Comparison of ENCODE assay signal across 17 cellular contexts in genomic region chr11:77412814-77413213, GRCh38.
DNase-seq lines count a peak whose midpoint lies in the region; ATAC-seq and TF ChIP-seq lines count a peak whose summit lies in the region.
"Had no signal": no experiment of that assay in that cellular context is flagged by ENCODE, and none has a peak within 500 bp of the region (broad histone marks: within the 10 kb centered on the region; RNA-seq: fewer than 3 reads in every experiment).

No MANE protein-coding gene starts in this region.

- no peaks in the 10 kb centered on the region for H3K9me3 ChIP-seq in esophagus muscularis mucosa
- no peaks in the 10 kb centered on the region for H3K9me3 ChIP-seq in psoas muscle
- no peaks in the 10 kb centered on the region for H3K9me3 ChIP-seq in GM23248 (ENCODE audit: low read depth)
- H3K9me3 ChIP-seq: suprapubic skin had no signal

- H3K4me1 Mint-ChIP-seq in activated T-cell treated with anti-CD3 and anti-CD28 coated beads, Interleukin-2, amount 50 U/mL, for 72 hours (ENCODE audit: low read depth): peaks cover 44% of the 10 kb centered on the region
- peaks cover 37 to 51% (median 38%) of the 10 kb centered on the region in 3 donors for H3K4me1 Mint-ChIP-seq in T-cell
- H3K4me1 Mint-ChIP-seq in stimulated activated effector memory CD8-positive, alpha-beta T cell treated with anti-CD3 and anti-CD28 coated beads, Interleukin-12 subunit alpha, Interleukin-12 subunit beta, amount 100 ng/mL, for 72 hours: peaks cover 34% of the 10 kb centered on the region

- H2AFZ ChIP-seq in GM23248: no peak overlapping the region

- H4K20me1 ChIP-seq in GM23248 (ENCODE audit: insufficient read depth): no peaks in the 10 kb centered on the region

- no peak for DNase-seq in activated T-cell treated with anti-CD3 and anti-CD28 coated beads, Interleukin-2, amount 50 U/mL, for 72 hours
- DNase-seq in activated T-cell treated with anti-CD3 and anti-CD28 coated beads for 4 hours (no peak), T-cell (no peak), esophagus muscularis mucosa (ENCODE audit: extremely low spot score) (no peak), psoas muscle (no peak), GM23248 (no peak)
- no peak for DNase-seq in stimulated activated effector memory CD8-positive, alpha-beta T cell treated with anti-CD3 and anti-CD28 coated beads, Interleukin-12 subunit alpha, Interleukin-12 subunit beta, amount 100 ng/mL, for 72 hours (ENCODE audit: low spot score in 2 of 2)
- DNase-seq: activated CD4-positive, alpha-beta T cell treated with anti-CD3 and anti-CD28 coated beads, Interleukin-2, amount 50 U/mL, for 1 hour; activated naive CD4-positive, alpha-beta T cell; islet precursor cell; Karpas-422; mesenchymal stem cell; NCI-H1694; NCI-H510A had no signal

- H3K36me3 Mint-ChIP-seq in activated T-cell treated with anti-CD3 and anti-CD28 coated beads, Interleukin-2, amount 50 U/mL, for 72 hours (ENCODE audit: insufficient read depth in 2 of 2): peaks cover 0 to 4% of the 10 kb centered on the region in 2 donors
- H3K36me3 Mint-ChIP-seq in T-cell: no peaks in the 10 kb centered on the region
- H3K36me3 Mint-ChIP-seq in stimulated activated effector memory CD8-positive, alpha-beta T cell treated with anti-CD3 and anti-CD28 coated beads, Interleukin-12 subunit alpha, Interleukin-12 subunit beta, amount 100 ng/mL, for 72 hours: no peaks in the 10 kb centered on the region

- intact Hi-C loops in esophagus muscularis mucosa (cut with DNase I) (loop anchor here (5.0 to 10.0 kb wide), 2 partner anchors 58 to 59 kb away; partner anchors contain the start of gene PAK1), psoas muscle (cut with DNase I) (no loop called here)

- H3K9ac ChIP-seq in GM23248: no peak overlapping the region
- H3K9ac ChIP-seq: parathyroid adenoma had no signal

- no peaks in the 10 kb centered on the region for H3K9me3 Mint-ChIP-seq in activated T-cell treated with anti-CD3 and anti-CD28 coated beads, Interleukin-2, amount 50 U/mL, for 72 hours
- H3K9me3 Mint-ChIP-seq in T-cell: no peaks in the 10 kb centered on the region
- H3K9me3 Mint-ChIP-seq in stimulated activated effector memory CD8-positive, alpha-beta T cell treated with anti-CD3 and anti-CD28 coated beads, Interleukin-12 subunit alpha, Interleukin-12 subunit beta, amount 100 ng/mL, for 72 hours: no peaks in the 10 kb centered on the region

- peaks cover 30% of the 10 kb centered on the region for H3K79me2 ChIP-seq in GM23248 (ENCODE audit: insufficient read depth)
- H3K79me2 ChIP-seq: parathyroid adenoma had no signal

- no peak for ATAC-seq in activated T-cell treated with anti-CD3 and anti-CD28 coated beads, Interleukin-2, amount 50 U/mL, for 72 hours (replicated peaks in 1 of 2)
- ATAC-seq in T-cell (replicated peaks in 1 of 4) (no peak), GM19328 (IDR thresholded peaks at IDR 0.05; ENCODE audit: unreplicated experiment) (no peak), psoas muscle (no peak)
- ATAC-seq in stimulated activated effector memory CD8-positive, alpha-beta T cell treated with anti-CD3 and anti-CD28 coated beads, Interleukin-12 subunit alpha, Interleukin-12 subunit beta, amount 100 ng/mL, for 72 hours: no peak

- H3K36me3 ChIP-seq in esophagus muscularis mucosa (no peaks in the 10 kb centered on the region), psoas muscle (ENCODE audit: insufficient read depth in 1 of 2, low read depth in 1 of 2) (no peaks in the 10 kb centered on the region), GM23248 (ENCODE audit: low read depth) (no peaks in the 10 kb centered on the region)
- H3K36me3 ChIP-seq: suprapubic skin had no signal

- H3K27me3 ChIP-seq in esophagus muscularis mucosa: no peaks in the 10 kb centered on the region
- H3K27me3 ChIP-seq in psoas muscle (ENCODE audit: insufficient read depth in 3 of 3, low read length in 2 of 3): no peaks in the 10 kb centered on the region
- H3K27me3 ChIP-seq in GM23248 (replicated peaks; ENCODE audit: insufficient read depth): no peaks in the 10 kb centered on the region
- H3K27me3 ChIP-seq: suprapubic skin had no signal

- 93% methylated on average over 5 of the region's 5 CpGs for WGBS in esophagus muscularis mucosa
- 89 to 95% (median 94%) methylated on average over 5 of the region's 5 CpGs for WGBS in psoas muscle, 3 donors
- WGBS in GM23248 (ENCODE audit: low coverage in 1 of 2, low lambda C conversion rate in 2 of 2, missing lambda C conversion rate in 2 of 2), 2 experiments: 98 to 99% methylated on average over 5 of the region's 5 CpGs

- H3K27ac ChIP-seq in esophagus muscularis mucosa (replicated peaks in 1 of 4): peak overlapping the region in 3 of 4 donors; percentile 90 to 91 (median 91)
- H3K27ac ChIP-seq in psoas muscle: no peak overlapping the region
- no peak overlapping the region for H3K27ac ChIP-seq in GM23248
- H3K27ac ChIP-seq: parathyroid adenoma, suprapubic skin had no signal

- TF ChIP-seq CTCF in esophagus muscularis mucosa (IDR thresholded peaks at IDR 0.05) (no peak), psoas muscle (IDR thresholded peaks at IDR 0.05) (no peak)

- peak overlapping the region; percentile 75 for H3K27ac Mint-ChIP-seq in activated T-cell treated with anti-CD3 and anti-CD28 coated beads, Interleukin-2, amount 50 U/mL, for 72 hours
- H3K27ac Mint-ChIP-seq in T-cell: peak overlapping the region; percentile 66 to 71
- H3K27ac Mint-ChIP-seq in stimulated activated effector memory CD8-positive, alpha-beta T cell treated with anti-CD3 and anti-CD28 coated beads, Interleukin-12 subunit alpha, Interleukin-12 subunit beta, amount 100 ng/mL, for 72 hours: no peak overlapping the region

- peak overlapping the region; percentile 55 to 58 for H3K4me3 Mint-ChIP-seq in activated T-cell treated with anti-CD3 and anti-CD28 coated beads, Interleukin-2, amount 50 U/mL, for 72 hours
- H3K4me3 Mint-ChIP-seq in T-cell: peak overlapping the region; percentile 31 to 92 (median 37)
- peak overlapping the region; percentile 81 for H3K4me3 Mint-ChIP-seq in stimulated activated effector memory CD8-positive, alpha-beta T cell treated with anti-CD3 and anti-CD28 coated beads, Interleukin-12 subunit alpha, Interleukin-12 subunit beta, amount 100 ng/mL, for 72 hours

- POLR2A ChIA-PET in T-cell (lab: Charles Lee): no interaction called here

- H3K4me1 ChIP-seq in esophagus muscularis mucosa (peaks cover 5 to 43% (median 32%) of the 10 kb centered on the region in 4 donors), psoas muscle (peaks cover 5% of the 10 kb centered on the region), GM23248 (ENCODE audit: insufficient read depth) (peaks cover 16% of the 10 kb centered on the region)
- H3K4me1 ChIP-seq: parathyroid adenoma had no signal

- H3K4me3 ChIP-seq in esophagus muscularis mucosa (no peak overlapping the region), psoas muscle (no peak overlapping the region), GM23248 (no peak overlapping the region)

- 0 out of 2 replicates have a peak, but pooled peaks cover 4% of the 10 kb centered on the region for H3F3A ChIP-seq in GM23248 (ENCODE audit: insufficient read depth)

- no peaks in the 10 kb centered on the region for H3K27me3 Mint-ChIP-seq in activated T-cell treated with anti-CD3 and anti-CD28 coated beads, Interleukin-2, amount 50 U/mL, for 72 hours (ENCODE audit: low read depth)
- no peaks in the 10 kb centered on the region for H3K27me3 Mint-ChIP-seq in T-cell

- CTCF ChIA-PET in T-cell (lab: Charles Lee): no interaction called here

- no peak for TF ChIP-seq EP300 in esophagus muscularis mucosa (IDR thresholded peaks at IDR 0.05)

- H3K9me2 ChIP-seq in GM23248 (ENCODE audit: insufficient read depth): no peaks in the 10 kb centered on the region

- in situ Hi-C loops in GM23248 (cut with MboI): no loop called here

- H3K4me2 ChIP-seq in GM23248 (ENCODE audit: unreplicated experiment): no peak overlapping the region

- TF ChIP-seq POLR2A in esophagus muscularis mucosa (IDR thresholded peaks at IDR 0.05; ENCODE audit: low read depth): no peak

Comparison
In these comparisons a context has a peak if more than half of its experiments do, and no peak if none do; other contexts are left out.
1. H3K27ac ChIP-seq: peak in esophagus muscularis mucosa (3 of 4); none in psoas muscle (single experiment) and GM23248 (single experiment).
2. Peak in every context shown above with its lines, with median percentiles within 50 percentile points of each other: H3K4me3 Mint-ChIP-seq.